In the genomic region with DNA sequence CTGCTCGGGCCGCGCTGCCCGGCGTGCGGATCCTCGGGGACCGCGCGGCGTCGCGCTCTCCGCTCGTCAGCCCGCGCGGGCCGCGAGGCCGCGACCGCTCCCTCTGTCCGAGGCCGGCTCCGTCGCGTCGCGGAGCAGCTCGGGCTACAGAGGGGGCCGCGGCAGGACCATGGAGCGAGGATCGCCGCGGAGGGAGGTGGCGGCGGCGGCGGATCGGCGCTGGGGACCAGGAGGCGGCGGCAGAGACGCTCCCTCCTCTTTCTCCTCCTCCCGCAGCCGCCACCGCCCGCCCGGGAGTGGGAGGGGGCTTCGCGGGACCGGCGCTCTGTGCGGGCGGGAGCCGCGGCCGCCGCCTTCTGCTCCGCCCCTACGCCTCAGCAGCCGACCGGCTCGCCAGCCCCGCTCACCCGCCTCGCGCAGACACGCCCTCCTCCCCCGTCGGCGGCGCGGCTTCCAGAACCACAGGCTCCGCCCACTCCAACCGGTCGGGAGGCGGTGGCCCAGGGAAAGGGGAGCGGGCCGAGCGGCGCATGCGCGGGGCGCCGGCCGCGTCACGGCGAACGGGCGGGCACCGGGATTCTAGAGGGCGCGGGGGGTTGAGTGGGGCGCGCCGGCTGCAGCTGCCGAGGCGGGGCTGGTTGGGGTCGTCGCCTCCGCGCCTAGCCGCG, we compare ENCODE assay signal across 8 cellular contexts. TPM values are rescaled to one million over a fixed set of nuclear protein-coding genes. Genes with fewer than 3 reads are reported as not detected.
A peak's percentile ranks its signal among the peaks of the same experiment; 100 is the strongest.
DNase-seq lines count a peak whose midpoint lies in the region; ATAC-seq and TF ChIP-seq lines count a peak whose summit lies in the region.

A gene with protein sequence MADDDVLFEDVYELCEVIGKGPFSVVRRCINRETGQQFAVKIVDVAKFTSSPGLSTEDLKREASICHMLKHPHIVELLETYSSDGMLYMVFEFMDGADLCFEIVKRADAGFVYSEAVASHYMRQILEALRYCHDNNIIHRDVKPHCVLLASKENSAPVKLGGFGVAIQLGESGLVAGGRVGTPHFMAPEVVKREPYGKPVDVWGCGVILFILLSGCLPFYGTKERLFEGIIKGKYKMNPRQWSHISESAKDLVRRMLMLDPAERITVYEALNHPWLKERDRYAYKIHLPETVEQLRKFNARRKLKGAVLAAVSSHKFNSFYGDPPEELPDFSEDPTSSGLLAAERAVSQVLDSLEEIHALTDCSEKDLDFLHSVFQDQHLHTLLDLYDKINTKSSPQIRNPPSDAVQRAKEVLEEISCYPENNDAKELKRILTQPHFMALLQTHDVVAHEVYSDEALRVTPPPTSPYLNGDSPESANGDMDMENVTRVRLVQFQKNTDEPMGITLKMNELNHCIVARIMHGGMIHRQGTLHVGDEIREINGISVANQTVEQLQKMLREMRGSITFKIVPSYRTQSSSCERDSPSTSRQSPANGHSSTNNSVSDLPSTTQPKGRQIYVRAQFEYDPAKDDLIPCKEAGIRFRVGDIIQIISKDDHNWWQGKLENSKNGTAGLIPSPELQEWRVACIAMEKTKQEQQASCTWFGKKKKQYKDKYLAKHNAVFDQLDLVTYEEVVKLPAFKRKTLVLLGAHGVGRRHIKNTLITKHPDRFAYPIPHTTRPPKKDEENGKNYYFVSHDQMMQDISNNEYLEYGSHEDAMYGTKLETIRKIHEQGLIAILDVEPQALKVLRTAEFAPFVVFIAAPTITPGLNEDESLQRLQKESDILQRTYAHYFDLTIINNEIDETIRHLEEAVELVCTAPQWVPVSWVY (minus strand): TSS at position 298 of the 668 bp plus-strand sequence. CDS start 566 bp downstream, outside the sequence.

- peak; percentile 94 for DNase-seq in AG08396 (ENCODE audit: low spot score)
- DNase-seq in NCI-H345 (lab: John Stamatoyannopoulos, UW): peak; percentile 93
- DNase-seq in activated B cell treated with CpG ODN at 0.5 μM for 24 hours: peak; percentile 78
- peak; percentile 87 to 96 for DNase-seq in cardiac fibroblast (ENCODE audit: low read depth in 2 of 2)
- peak; percentile 83 for DNase-seq in inferior parietal cortex (ENCODE audit: extremely low spot score)
- DNase-seq in smooth muscle cell of the brain vasculature (ENCODE audit: low read depth, low spot score): peak; percentile 68

- intact Hi-C loops in activated B cell treated with CpG ODN at 0.5 μM for 24 hours (cut with micrococcal nuclease): loop anchor here (1.0 to 10.0 kb wide), 4 partner anchors 41 to 1731 kb away; no protein-coding TSS in a partner anchor

- peak within 1 kb of the TSS; percentile 91 for H3K4me3 Mint-ChIP-seq in activated B cell treated with CpG ODN at 0.5 μM for 24 hours

- no peaks in the 10 kb centered on the region for H3K36me3 Mint-ChIP-seq in activated B cell treated with CpG ODN at 0.5 μM for 24 hours (ENCODE audit: low read depth)

- peaks cover 20% of the 10 kb centered on the region for H3K4me1 Mint-ChIP-seq in activated B cell treated with CpG ODN at 0.5 μM for 24 hours

- peak within 1 kb of the TSS; percentile 81 for H3K27ac Mint-ChIP-seq in activated B cell treated with CpG ODN at 0.5 μM for 24 hours

- no peak for TF ChIP-seq CTCF in activated B cell treated with CpG ODN at 0.5 μM for 24 hours (IDR thresholded peaks at IDR 0.05)
- TF ChIP-seq CTCF in cardiac fibroblast (IDR thresholded peaks at IDR 0.05; ENCODE audit: low read depth, low read length): no peak

- H3K27me3 Mint-ChIP-seq in activated B cell treated with CpG ODN at 0.5 μM for 24 hours: no peaks in the 10 kb centered on the region

- ATAC-seq in GM19035 (IDR thresholded peaks at IDR 0.05; ENCODE audit: unreplicated experiment) (peak; percentile 84), HG03280 (IDR thresholded peaks at IDR 0.05; ENCODE audit: unreplicated experiment) (peak; percentile 84), activated B cell treated with CpG ODN at 0.5 μM for 24 hours (ENCODE audit: low read depth) (peak; percentile 89)

- no peaks in the 10 kb centered on the region for H3K9me3 Mint-ChIP-seq in activated B cell treated with CpG ODN at 0.5 μM for 24 hours

- peak within 1 kb of the TSS; percentile 70 to 72 for H3K4me3 ChIP-seq in cardiac fibroblast (replicated peaks in 1 of 2; ENCODE audit: low read depth in 2 of 2, low read length in 2 of 2)

- POLR2A ChIA-PET in activated B cell treated with CpG ODN at 0.5 μM for 24 hours (lab: Charles Lee): interaction anchor here (0.7 kb wide), 1 partner anchor 1028 kb away, joined by 3 read pairs; no protein-coding TSS in a partner anchor

- CTCF ChIA-PET in activated B cell treated with CpG ODN at 0.5 μM for 24 hours (lab: Charles Lee): interaction anchor here (0.8 kb wide), 1 partner anchor 823 kb away, joined by 4 read pairs; no protein-coding TSS in a partner anchor

RNA-seq across cellular contexts. Expression of the gene that starts here (rescaled TPM):
- 21.5 and 23.0 TPM in 2 replicates for total RNA-seq in activated B cell treated with CpG ODN at 0.5 μM for 24 hours

Comparison
In these comparisons a context has a peak if more than half of its experiments do, and no peak if none do; other contexts are left out.
1. Peak in every context shown above with its lines: DNase-seq, ATAC-seq and H3K4me3 ChIP-seq.